Comparison of ENCODE assay signal across 8 cellular contexts in the genomic region with DNA sequence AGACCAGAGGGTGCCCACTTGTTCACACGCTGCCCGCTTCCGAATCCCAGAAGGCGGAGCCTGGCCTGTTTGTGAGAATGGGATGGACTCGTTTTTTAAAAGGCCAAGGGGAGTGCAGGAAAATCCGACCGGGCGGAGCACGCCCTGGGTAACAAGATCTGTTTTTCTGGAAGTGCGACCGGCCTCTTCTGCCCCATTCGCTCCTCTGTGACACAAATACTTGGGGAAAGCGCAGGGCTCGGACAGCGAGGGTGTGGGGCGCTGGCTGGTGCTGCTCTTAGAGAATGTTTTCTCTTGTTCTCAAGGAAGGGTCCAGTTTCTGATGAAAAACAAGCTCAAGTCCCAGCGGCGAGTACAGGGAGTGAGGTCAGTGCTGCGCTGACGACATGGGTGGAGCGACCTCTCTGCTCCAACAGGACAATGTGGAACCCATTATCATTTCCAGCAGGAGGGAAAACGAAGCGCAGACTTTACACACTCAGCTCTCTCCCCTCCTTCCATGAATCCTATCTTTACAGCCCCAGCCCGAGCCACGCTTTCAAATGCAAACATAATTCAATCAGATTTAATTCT. TPM values are rescaled to one million over a fixed set of nuclear protein-coding genes. Genes with fewer than 3 reads are reported as not detected.
A peak's percentile ranks its signal among the peaks of the same experiment; 100 is the strongest.
DNase-seq lines count a peak whose midpoint lies in the region; ATAC-seq and TF ChIP-seq lines count a peak whose summit lies in the region.

No MANE protein-coding gene starts in this region.

- H3K27me3 ChIP-seq in neural progenitor cell = peaks cover 17% of the 10 kb centered on the region

- no peak overlapping the region for H3K9ac ChIP-seq in neural progenitor cell

- H3K4me3 ChIP-seq in neural progenitor cell = peak overlapping the region; percentile 74

- CTCF ChIA-PET in activated B cell treated with CpG ODN at 0.5 μM for 24 hours (lab: Charles Lee) = no interaction called here

- H3K27me3 Mint-ChIP-seq in activated B cell treated with CpG ODN at 0.5 μM for 24 hours = peaks cover 38% of the 10 kb centered on the region
- H3K27me3 Mint-ChIP-seq in glutamatergic neuron (ENCODE audit: unreplicated experiment) = peaks cover 6% of the 10 kb centered on the region
- H3K27me3 Mint-ChIP-seq in neural progenitor cell (ENCODE audit: insufficient read depth, low read depth) = peaks cover 9% of the 10 kb centered on the region

- TF ChIP-seq CTCF in activated B cell treated with CpG ODN at 0.5 μM for 24 hours (IDR thresholded peaks at IDR 0.05) (no peak), glutamatergic neuron (IDR thresholded peaks at IDR 0.05; ENCODE audit: partially characterized antibody, unreplicated experiment) (no peak), neural progenitor cell (IDR thresholded peaks at IDR 0.05) (no peak)

- intact Hi-C loops in activated B cell treated with CpG ODN at 0.5 μM for 24 hours (cut with micrococcal nuclease) = loop anchor here (10.0 kb wide), 2 partner anchors 93 to 267 kb away; no protein-coding TSS in a partner anchor

- H3K4me3 Mint-ChIP-seq in activated B cell treated with CpG ODN at 0.5 μM for 24 hours = peak overlapping the region; percentile 46
- H3K4me3 Mint-ChIP-seq in glutamatergic neuron (ENCODE audit: unreplicated experiment) = peak overlapping the region; percentile 90
- peak overlapping the region; percentile 94 for H3K4me3 Mint-ChIP-seq in neural progenitor cell

- peak overlapping the region; percentile 79 for H3K4me2 ChIP-seq in neural progenitor cell

- H3K9me3 ChIP-seq in neural progenitor cell (ENCODE audit: low read depth) = no peaks in the 10 kb centered on the region

- no peak for ATAC-seq in activated B cell treated with CpG ODN at 0.5 μM for 24 hours (ENCODE audit: low read depth)
- no peak for ATAC-seq in GM19455 (IDR thresholded peaks at IDR 0.05; ENCODE audit: unreplicated experiment)
- no peak for ATAC-seq in HG03097 (IDR thresholded peaks at IDR 0.05; ENCODE audit: low FRiP score, unreplicated experiment)
- no peak for ATAC-seq in HG02798 (IDR thresholded peaks at IDR 0.05; ENCODE audit: poor library complexity, unreplicated experiment)

- peak; percentile 85 for DNase-seq in GM03348 (ENCODE audit: low spot score)
- no peak for DNase-seq in activated B cell treated with CpG ODN at 0.5 μM for 24 hours
- DNase-seq in glutamatergic neuron = peak; percentile 71
- DNase-seq in neural progenitor cell (ENCODE audit: low spot score) = peak; percentile 68
- no peak for DNase-seq in NCI-H2196 (lab: John Stamatoyannopoulos, UW; ENCODE audit: unreplicated experiment)

- no peaks in the 10 kb centered on the region for H3K36me3 ChIP-seq in neural progenitor cell

- H3K4me1 Mint-ChIP-seq in activated B cell treated with CpG ODN at 0.5 μM for 24 hours (peaks cover 12% of the 10 kb centered on the region), glutamatergic neuron (ENCODE audit: low read depth, unreplicated experiment) (peaks cover 7% of the 10 kb centered on the region), neural progenitor cell (peaks cover 35% of the 10 kb centered on the region)

- no peaks in the 10 kb centered on the region for H4K20me1 ChIP-seq in neural progenitor cell (ENCODE audit: low read depth)

- H3K27ac Mint-ChIP-seq in activated B cell treated with CpG ODN at 0.5 μM for 24 hours = no peak overlapping the region
- H3K27ac Mint-ChIP-seq in glutamatergic neuron (ENCODE audit: unreplicated experiment) = peak overlapping the region; percentile 96
- peak overlapping the region; percentile 67 for H3K27ac Mint-ChIP-seq in neural progenitor cell

- POLR2A ChIA-PET in activated B cell treated with CpG ODN at 0.5 μM for 24 hours (lab: Charles Lee) = no interaction called here

- no peaks in the 10 kb centered on the region for H3K9me3 Mint-ChIP-seq in activated B cell treated with CpG ODN at 0.5 μM for 24 hours
- H3K9me3 Mint-ChIP-seq in glutamatergic neuron (ENCODE audit: unreplicated experiment) = peaks cover 11% of the 10 kb centered on the region
- no peaks in the 10 kb centered on the region for H3K9me3 Mint-ChIP-seq in neural progenitor cell

- H3F3A ChIP-seq in neural progenitor cell (ENCODE audit: low read depth) = peaks cover 18% of the 10 kb centered on the region

- H3K36me3 Mint-ChIP-seq in activated B cell treated with CpG ODN at 0.5 μM for 24 hours (ENCODE audit: low read depth) (no peaks in the 10 kb centered on the region), glutamatergic neuron (ENCODE audit: unreplicated experiment) (no peaks in the 10 kb centered on the region), neural progenitor cell (peaks cover 2% of the 10 kb centered on the region)

- no peaks in the 10 kb centered on the region for H3K79me2 ChIP-seq in neural progenitor cell (ENCODE audit: low read depth)

- H2AFZ ChIP-seq in neural progenitor cell (replicated peaks) = peak overlapping the region; percentile 71

- no peak overlapping the region for H3K27ac ChIP-seq in neural progenitor cell

- peaks cover 5% of the 10 kb centered on the region for H3K4me1 ChIP-seq in neural progenitor cell

RNA-seq across cellular contexts. Expression of a gene that starts 1.3 kb away (rescaled TPM):
- total RNA-seq in activated B cell treated with CpG ODN at 0.5 μM for 24 hours (not detected in 2 replicates), glutamatergic neuron (ENCODE audit: unreplicated experiment) (31.3 TPM), neural progenitor cell (ENCODE audit: low replicate concordance) (3.1 and 5.8 TPM in 2 replicates)

RNA-seq across cellular contexts. Expression of a gene that starts 20.4 kb away (rescaled TPM):
- total RNA-seq in activated B cell treated with CpG ODN at 0.5 μM for 24 hours (0.07 TPM in 1 of 2 replicates, not detected in the other), glutamatergic neuron (ENCODE audit: unreplicated experiment) (1.2 TPM), neural progenitor cell (ENCODE audit: low replicate concordance) (0.06 TPM in 1 of 2 replicates, not detected in the other)

Comparison
In these comparisons a context has a peak if more than half of its experiments do, and no peak if none do; other contexts are left out.
1. DNase-seq: peak in GM03348 (single experiment), glutamatergic neuron (single experiment) and neural progenitor cell (single experiment); none in activated B cell treated with CpG ODN at 0.5 μM for 24 hours (single experiment) and NCI-H2196 (single experiment).
2. Peak in every context shown above with its lines, with median percentiles within 50 percentile points of each other: H3K4me3 Mint-ChIP-seq.